Comparison of ENCODE assay signal across 1 cellular context in the genomic region with DNA sequence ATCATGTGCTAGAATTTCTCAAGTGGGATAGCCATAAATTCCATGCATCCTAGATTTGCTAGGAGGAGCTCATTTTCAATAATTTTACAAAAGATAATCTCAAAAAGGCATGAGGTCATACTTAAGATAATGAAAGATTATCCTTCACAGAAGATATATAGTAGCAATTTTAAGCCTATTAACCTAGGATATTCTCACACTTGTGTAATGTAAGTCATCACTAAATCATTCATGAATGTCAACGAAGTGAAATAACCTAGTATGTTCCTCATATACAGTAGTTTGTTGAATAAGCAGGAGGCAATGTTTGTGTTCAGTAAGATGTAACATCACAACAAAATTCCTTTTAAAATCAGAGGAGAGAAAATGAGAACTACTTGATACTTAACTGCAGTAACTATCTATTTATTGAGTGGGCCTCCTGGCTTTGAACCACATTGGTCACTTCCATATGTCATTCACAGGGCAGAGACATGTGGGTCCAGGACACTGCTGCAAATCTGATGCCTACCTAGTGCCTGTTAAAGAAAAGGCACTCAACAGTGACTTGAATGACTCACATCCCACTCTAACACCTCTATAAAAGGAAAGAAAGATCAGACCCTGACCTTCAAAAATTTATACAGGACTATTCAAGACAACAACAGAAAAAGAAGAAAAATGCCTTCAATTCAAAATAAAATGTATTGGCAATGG.
A peak's percentile ranks its signal among the peaks of the same experiment; 100 is the strongest.
TF ChIP-seq lines count a peak whose summit lies in the region.

No MANE protein-coding gene starts in this region.

TF ChIP-seq in HEK293, 187 proteins besides CTCF, POLR2A, EP300 and RAD21 (continued from another document and continues in another):
- TF ChIP-seq, protein P1, sequence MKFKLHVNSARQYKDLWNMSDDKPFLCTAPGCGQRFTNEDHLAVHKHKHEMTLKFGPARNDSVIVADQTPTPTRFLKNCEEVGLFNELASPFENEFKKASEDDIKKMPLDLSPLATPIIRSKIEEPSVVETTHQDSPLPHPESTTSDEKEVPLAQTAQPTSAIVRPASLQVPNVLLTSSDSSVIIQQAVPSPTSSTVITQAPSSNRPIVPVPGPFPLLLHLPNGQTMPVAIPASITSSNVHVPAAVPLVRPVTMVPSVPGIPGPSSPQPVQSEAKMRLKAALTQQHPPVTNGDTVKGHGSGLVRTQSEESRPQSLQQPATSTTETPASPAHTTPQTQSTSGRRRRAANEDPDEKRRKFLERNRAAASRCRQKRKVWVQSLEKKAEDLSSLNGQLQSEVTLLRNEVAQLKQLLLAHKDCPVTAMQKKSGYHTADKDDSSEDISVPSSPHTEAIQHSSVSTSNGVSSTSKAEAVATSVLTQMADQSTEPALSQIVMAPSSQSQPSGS (tag by site-specific recombination; IDR thresholded peaks at IDR 0.05; ENCODE audit: low read depth), result peak; percentile 88
- peak; percentile 79; the same call in 1 of the 2 replicates for TF ChIP-seq ZEB2 (tag by site-specific recombination; IDR thresholded peaks at IDR 0.05)
- no peak for TF ChIP-seq ZNF211 (tag by site-specific recombination; IDR thresholded peaks at IDR 0.05; ENCODE audit: low read depth)
- no peak for TF ChIP-seq ZNF560 (tag by site-specific recombination; IDR thresholded peaks at IDR 0.05; ENCODE audit: borderline replicate concordance)
- TF ChIP-seq, protein P2, sequence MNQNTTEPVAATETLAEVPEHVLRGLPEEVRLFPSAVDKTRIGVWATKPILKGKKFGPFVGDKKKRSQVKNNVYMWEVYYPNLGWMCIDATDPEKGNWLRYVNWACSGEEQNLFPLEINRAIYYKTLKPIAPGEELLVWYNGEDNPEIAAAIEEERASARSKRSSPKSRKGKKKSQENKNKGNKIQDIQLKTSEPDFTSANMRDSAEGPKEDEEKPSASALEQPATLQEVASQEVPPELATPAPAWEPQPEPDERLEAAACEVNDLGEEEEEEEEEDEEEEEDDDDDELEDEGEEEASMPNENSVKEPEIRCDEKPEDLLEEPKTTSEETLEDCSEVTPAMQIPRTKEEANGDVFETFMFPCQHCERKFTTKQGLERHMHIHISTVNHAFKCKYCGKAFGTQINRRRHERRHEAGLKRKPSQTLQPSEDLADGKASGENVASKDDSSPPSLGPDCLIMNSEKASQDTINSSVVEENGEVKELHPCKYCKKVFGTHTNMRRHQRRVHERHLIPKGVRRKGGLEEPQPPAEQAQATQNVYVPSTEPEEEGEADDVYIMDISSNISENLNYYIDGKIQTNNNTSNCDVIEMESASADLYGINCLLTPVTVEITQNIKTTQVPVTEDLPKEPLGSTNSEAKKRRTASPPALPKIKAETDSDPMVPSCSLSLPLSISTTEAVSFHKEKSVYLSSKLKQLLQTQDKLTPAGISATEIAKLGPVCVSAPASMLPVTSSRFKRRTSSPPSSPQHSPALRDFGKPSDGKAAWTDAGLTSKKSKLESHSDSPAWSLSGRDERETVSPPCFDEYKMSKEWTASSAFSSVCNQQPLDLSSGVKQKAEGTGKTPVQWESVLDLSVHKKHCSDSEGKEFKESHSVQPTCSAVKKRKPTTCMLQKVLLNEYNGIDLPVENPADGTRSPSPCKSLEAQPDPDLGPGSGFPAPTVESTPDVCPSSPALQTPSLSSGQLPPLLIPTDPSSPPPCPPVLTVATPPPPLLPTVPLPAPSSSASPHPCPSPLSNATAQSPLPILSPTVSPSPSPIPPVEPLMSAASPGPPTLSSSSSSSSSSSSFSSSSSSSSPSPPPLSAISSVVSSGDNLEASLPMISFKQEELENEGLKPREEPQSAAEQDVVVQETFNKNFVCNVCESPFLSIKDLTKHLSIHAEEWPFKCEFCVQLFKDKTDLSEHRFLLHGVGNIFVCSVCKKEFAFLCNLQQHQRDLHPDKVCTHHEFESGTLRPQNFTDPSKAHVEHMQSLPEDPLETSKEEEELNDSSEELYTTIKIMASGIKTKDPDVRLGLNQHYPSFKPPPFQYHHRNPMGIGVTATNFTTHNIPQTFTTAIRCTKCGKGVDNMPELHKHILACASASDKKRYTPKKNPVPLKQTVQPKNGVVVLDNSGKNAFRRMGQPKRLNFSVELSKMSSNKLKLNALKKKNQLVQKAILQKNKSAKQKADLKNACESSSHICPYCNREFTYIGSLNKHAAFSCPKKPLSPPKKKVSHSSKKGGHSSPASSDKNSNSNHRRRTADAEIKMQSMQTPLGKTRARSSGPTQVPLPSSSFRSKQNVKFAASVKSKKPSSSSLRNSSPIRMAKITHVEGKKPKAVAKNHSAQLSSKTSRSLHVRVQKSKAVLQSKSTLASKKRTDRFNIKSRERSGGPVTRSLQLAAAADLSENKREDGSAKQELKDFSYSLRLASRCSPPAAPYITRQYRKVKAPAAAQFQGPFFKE (tag by site-specific recombination; IDR thresholded peaks at IDR 0.05; ENCODE audit: borderline replicate concordance), result no peak
- TF ChIP-seq, protein P3, sequence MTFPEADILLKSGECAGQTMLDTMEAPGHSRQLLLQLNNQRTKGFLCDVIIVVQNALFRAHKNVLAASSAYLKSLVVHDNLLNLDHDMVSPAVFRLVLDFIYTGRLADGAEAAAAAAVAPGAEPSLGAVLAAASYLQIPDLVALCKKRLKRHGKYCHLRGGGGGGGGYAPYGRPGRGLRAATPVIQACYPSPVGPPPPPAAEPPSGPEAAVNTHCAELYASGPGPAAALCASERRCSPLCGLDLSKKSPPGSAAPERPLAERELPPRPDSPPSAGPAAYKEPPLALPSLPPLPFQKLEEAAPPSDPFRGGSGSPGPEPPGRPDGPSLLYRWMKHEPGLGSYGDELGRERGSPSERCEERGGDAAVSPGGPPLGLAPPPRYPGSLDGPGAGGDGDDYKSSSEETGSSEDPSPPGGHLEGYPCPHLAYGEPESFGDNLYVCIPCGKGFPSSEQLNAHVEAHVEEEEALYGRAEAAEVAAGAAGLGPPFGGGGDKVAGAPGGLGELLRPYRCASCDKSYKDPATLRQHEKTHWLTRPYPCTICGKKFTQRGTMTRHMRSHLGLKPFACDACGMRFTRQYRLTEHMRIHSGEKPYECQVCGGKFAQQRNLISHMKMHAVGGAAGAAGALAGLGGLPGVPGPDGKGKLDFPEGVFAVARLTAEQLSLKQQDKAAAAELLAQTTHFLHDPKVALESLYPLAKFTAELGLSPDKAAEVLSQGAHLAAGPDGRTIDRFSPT (tag by site-specific recombination; IDR thresholded peaks at IDR 0.05), result peak; percentile 70
- TF ChIP-seq BCL11B (tag by site-specific recombination; IDR thresholded peaks at IDR 0.05; ENCODE audit: low read depth), result no peak
- TF ChIP-seq, protein P4, sequence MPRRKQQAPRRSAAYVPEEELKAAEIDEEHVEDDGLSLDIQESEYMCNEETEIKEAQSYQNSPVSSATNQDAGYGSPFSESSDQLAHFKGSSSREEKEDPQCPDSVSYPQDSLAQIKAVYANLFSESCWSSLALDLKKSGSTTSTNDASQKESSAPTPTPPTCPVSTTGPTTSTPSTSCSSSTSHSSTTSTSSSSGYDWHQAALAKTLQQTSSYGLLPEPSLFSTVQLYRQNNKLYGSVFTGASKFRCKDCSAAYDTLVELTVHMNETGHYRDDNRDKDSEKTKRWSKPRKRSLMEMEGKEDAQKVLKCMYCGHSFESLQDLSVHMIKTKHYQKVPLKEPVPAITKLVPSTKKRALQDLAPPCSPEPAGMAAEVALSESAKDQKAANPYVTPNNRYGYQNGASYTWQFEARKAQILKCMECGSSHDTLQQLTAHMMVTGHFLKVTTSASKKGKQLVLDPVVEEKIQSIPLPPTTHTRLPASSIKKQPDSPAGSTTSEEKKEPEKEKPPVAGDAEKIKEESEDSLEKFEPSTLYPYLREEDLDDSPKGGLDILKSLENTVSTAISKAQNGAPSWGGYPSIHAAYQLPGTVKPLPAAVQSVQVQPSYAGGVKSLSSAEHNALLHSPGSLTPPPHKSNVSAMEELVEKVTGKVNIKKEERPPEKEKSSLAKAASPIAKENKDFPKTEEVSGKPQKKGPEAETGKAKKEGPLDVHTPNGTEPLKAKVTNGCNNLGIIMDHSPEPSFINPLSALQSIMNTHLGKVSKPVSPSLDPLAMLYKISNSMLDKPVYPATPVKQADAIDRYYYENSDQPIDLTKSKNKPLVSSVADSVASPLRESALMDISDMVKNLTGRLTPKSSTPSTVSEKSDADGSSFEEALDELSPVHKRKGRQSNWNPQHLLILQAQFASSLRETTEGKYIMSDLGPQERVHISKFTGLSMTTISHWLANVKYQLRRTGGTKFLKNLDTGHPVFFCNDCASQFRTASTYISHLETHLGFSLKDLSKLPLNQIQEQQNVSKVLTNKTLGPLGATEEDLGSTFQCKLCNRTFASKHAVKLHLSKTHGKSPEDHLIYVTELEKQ (tag by site-specific recombination; IDR thresholded peaks at IDR 0.05; ENCODE audit: borderline replicate concordance), result peak; percentile 34; the same call in 1 of the 2 replicates
- TF ChIP-seq ZFP37 (tag by site-specific recombination; IDR thresholded peaks at IDR 0.05), result peak; percentile 69; the same call in 1 of the 2 replicates
- no peak for TF ChIP-seq ZNF585B (tag by site-specific recombination; IDR thresholded peaks at IDR 0.05)
- TF ChIP-seq, protein P5, sequence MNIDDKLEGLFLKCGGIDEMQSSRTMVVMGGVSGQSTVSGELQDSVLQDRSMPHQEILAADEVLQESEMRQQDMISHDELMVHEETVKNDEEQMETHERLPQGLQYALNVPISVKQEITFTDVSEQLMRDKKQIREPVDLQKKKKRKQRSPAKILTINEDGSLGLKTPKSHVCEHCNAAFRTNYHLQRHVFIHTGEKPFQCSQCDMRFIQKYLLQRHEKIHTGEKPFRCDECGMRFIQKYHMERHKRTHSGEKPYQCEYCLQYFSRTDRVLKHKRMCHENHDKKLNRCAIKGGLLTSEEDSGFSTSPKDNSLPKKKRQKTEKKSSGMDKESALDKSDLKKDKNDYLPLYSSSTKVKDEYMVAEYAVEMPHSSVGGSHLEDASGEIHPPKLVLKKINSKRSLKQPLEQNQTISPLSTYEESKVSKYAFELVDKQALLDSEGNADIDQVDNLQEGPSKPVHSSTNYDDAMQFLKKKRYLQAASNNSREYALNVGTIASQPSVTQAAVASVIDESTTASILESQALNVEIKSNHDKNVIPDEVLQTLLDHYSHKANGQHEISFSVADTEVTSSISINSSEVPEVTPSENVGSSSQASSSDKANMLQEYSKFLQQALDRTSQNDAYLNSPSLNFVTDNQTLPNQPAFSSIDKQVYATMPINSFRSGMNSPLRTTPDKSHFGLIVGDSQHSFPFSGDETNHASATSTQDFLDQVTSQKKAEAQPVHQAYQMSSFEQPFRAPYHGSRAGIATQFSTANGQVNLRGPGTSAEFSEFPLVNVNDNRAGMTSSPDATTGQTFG (tag by site-specific recombination; IDR thresholded peaks at IDR 0.05; ENCODE audit: borderline replicate concordance), result no peak
- no peak for TF ChIP-seq ZNF624 (tag by site-specific recombination; IDR thresholded peaks at IDR 0.05)
- no peak for TF ChIP-seq ZNF548 (tag by site-specific recombination; IDR thresholded peaks at IDR 0.05)
- peak; percentile 47; the same call in 1 of the 2 replicates for TF ChIP-seq GLI2 (tag by site-specific recombination; IDR thresholded peaks at IDR 0.05; ENCODE audit: borderline replicate concordance, low read depth)
- TF ChIP-seq PRDM1 (tag by site-specific recombination; IDR thresholded peaks at IDR 0.05), result no peak
- TF ChIP-seq KLF8 (tag by site-specific recombination; IDR thresholded peaks at IDR 0.05), result peak; percentile 57; the same call in 1 of the 2 replicates
- peak; percentile 76 for TF ChIP-seq ZNF366 (tag by site-specific recombination; conservative IDR thresholded peaks at IDR 0.05)
- TF ChIP-seq TRIM28 (IDR thresholded peaks at IDR 0.05; ENCODE audit: borderline replicate concordance, low read length), result 0 out of 2 replicates have a peak, but pooled peaks have one; percentile 34
- no peak for TF ChIP-seq HOXD13 (CRISPR knock-in tag; IDR thresholded peaks at IDR 0.05; ENCODE audit: borderline replicate concordance)
- TF ChIP-seq, protein P6, sequence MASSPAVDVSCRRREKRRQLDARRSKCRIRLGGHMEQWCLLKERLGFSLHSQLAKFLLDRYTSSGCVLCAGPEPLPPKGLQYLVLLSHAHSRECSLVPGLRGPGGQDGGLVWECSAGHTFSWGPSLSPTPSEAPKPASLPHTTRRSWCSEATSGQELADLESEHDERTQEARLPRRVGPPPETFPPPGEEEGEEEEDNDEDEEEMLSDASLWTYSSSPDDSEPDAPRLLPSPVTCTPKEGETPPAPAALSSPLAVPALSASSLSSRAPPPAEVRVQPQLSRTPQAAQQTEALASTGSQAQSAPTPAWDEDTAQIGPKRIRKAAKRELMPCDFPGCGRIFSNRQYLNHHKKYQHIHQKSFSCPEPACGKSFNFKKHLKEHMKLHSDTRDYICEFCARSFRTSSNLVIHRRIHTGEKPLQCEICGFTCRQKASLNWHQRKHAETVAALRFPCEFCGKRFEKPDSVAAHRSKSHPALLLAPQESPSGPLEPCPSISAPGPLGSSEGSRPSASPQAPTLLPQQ (tag by site-specific recombination; IDR thresholded peaks at IDR 0.05), result peak; percentile 73
- TF ChIP-seq, protein P7, sequence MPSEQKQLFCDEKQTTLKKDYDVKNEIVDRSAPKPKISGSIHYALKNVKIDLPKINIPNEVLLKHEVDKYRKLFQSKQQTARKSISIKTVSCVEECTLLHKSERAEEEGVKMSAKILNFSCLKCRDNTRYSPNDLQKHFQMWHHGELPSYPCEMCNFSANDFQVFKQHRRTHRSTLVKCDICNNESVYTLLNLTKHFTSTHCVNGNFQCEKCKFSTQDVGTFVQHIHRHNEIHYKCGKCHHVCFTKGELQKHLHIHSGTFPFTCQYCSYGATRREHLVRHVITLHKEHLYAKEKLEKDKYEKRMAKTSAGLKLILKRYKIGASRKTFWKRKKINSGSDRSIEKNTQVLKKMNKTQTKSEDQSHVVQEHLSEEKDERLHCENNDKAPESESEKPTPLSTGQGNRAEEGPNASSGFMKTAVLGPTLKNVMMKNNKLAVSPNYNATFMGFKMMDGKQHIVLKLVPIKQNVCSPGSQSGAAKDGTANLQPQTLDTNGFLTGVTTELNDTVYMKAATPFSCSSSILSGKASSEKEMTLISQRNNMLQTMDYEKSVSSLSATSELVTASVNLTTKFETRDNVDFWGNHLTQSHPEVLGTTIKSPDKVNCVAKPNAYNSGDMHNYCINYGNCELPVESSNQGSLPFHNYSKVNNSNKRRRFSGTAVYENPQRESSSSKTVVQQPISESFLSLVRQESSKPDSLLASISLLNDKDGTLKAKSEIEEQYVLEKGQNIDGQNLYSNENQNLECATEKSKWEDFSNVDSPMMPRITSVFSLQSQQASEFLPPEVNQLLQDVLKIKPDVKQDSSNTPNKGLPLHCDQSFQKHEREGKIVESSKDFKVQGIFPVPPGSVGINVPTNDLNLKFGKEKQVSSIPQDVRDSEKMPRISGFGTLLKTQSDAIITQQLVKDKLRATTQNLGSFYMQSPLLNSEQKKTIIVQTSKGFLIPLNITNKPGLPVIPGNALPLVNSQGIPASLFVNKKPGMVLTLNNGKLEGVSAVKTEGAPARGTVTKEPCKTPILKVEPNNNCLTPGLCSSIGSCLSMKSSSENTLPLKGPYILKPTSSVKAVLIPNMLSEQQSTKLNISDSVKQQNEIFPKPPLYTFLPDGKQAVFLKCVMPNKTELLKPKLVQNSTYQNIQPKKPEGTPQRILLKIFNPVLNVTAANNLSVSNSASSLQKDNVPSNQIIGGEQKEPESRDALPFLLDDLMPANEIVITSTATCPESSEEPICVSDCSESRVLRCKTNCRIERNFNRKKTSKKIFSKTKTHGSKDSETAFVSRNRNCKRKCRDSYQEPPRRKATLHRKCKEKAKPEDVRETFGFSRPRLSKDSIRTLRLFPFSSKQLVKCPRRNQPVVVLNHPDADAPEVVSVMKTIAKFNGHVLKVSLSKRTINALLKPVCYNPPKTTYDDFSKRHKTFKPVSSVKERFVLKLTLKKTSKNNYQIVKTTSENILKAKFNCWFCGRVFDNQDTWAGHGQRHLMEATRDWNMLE (tag by site-specific recombination; conservative IDR thresholded peaks at IDR 0.05; ENCODE audit: low read depth), result peak; percentile 34; the same call in 1 of the 2 replicates
- peak; percentile 85 for TF ChIP-seq OSR2 (tag by site-specific recombination; IDR thresholded peaks at IDR 0.05)
- 0 out of 2 replicates have a peak, but pooled peaks have one; percentile 33 for TF ChIP-seq ZNF600 (tag by site-specific recombination; IDR thresholded peaks at IDR 0.05)
- TF ChIP-seq ZNF792 (tag by site-specific recombination; IDR thresholded peaks at IDR 0.05), result no peak
- TF ChIP-seq ZNF341 (tag by site-specific recombination; IDR thresholded peaks at IDR 0.05; ENCODE audit: low read depth), result no peak
- 0 out of 2 replicates have a peak, but pooled peaks have one; percentile 26 for TF ChIP-seq SCRT2 (tag by site-specific recombination; IDR thresholded peaks at IDR 0.05)
- no peak for TF ChIP-seq ZNF223 (tag by site-specific recombination; IDR thresholded peaks at IDR 0.05)
